ENCODE assay signal across 18 cellular contexts in the genomic region with DNA sequence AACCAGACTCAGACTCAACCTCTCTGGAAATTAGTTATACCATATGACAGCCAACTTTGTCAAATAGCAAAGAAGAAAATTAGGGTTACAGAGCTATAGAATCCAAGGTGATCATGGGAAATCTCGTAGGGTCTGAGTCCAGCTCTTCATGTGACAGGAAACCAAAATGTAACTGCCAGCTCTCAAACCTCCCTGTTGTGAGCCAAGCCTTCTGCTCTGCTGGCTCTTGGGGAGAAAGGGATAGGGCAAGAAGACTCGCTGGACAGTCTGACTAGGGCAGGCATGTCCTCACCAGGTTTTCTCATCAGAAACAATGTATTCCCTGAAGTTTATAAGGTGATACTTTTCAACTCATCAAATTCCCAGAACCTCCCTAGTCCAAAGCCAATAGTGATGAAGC.
DNase-seq lines count a peak whose midpoint lies in the region; ATAC-seq lines count a peak whose summit lies in the region.
"Had no signal": no experiment of that assay in that cellular context is flagged by ENCODE, and none has a peak within 500 bp of the region (broad histone marks: within the 10 kb centered on the region; RNA-seq: fewer than 3 reads in every experiment).

No MANE protein-coding gene starts in this region.

- H3K4me1 Mint-ChIP-seq in activated naive CD4-positive, alpha-beta T cell treated with anti-CD3 and anti-CD28 coated beads, Interleukin-2, amount 50 U/mL, for 24 hours = peaks cover 87% of the 10 kb centered on the region
- H3K4me1 Mint-ChIP-seq in T-helper 17 cell = peaks cover 30% of the 10 kb centered on the region

- no peak overlapping the region for H3K4me3 Mint-ChIP-seq in activated naive CD4-positive, alpha-beta T cell treated with anti-CD3 and anti-CD28 coated beads, Interleukin-2, amount 50 U/mL, for 24 hours
- no peak overlapping the region for H3K4me3 Mint-ChIP-seq in T-helper 17 cell
- H3K4me3 Mint-ChIP-seq: B cell; CD4-positive, alpha-beta T cell; CD8-positive, alpha-beta T cell had no signal

- H3K27ac Mint-ChIP-seq in activated naive CD4-positive, alpha-beta T cell treated with anti-CD3 and anti-CD28 coated beads, Interleukin-2, amount 50 U/mL, for 24 hours = peak overlapping the region; percentile 19
- H3K27ac Mint-ChIP-seq in T-helper 17 cell = peak overlapping the region; percentile 89
- H3K27ac Mint-ChIP-seq: B cell; CD8-positive, alpha-beta T cell had no signal

- ATAC-seq in T-helper 17 cell = no peak
- no peak for ATAC-seq in HG02763 (IDR thresholded peaks at IDR 0.05; ENCODE audit: unreplicated experiment)
- no peak for ATAC-seq in GM18511 (IDR thresholded peaks at IDR 0.05; ENCODE audit: unreplicated experiment)
- ATAC-seq in GM18909 (IDR thresholded peaks at IDR 0.05; ENCODE audit: poor library complexity, unreplicated experiment) = no peak
- ATAC-seq: A549; CD8-positive, alpha-beta T cell had no signal

- no peaks in the 10 kb centered on the region for H3K9me3 Mint-ChIP-seq in activated naive CD4-positive, alpha-beta T cell treated with anti-CD3 and anti-CD28 coated beads, Interleukin-2, amount 50 U/mL, for 24 hours
- H3K9me3 Mint-ChIP-seq: CD4-positive, alpha-beta T cell; CD8-positive, alpha-beta T cell had no signal

- no peaks in the 10 kb centered on the region for H3K9me3 ChIP-seq in T-helper 17 cell (ENCODE audit: control insufficient read depth, low read length, poor library complexity, severe bottlenecking)
- H3K9me3 ChIP-seq: A549, Caco-2 had no signal

- no peaks in the 10 kb centered on the region for H3K27me3 Mint-ChIP-seq in activated naive CD4-positive, alpha-beta T cell treated with anti-CD3 and anti-CD28 coated beads, Interleukin-2, amount 50 U/mL, for 24 hours
- H3K27me3 Mint-ChIP-seq in T-helper 17 cell = no peaks in the 10 kb centered on the region
- H3K27me3 Mint-ChIP-seq: CD4-positive, alpha-beta T cell had no signal

- no peaks in the 10 kb centered on the region for H3K36me3 Mint-ChIP-seq in activated naive CD4-positive, alpha-beta T cell treated with anti-CD3 and anti-CD28 coated beads, Interleukin-2, amount 50 U/mL, for 24 hours
- H3K36me3 Mint-ChIP-seq in T-helper 17 cell (ENCODE audit: low read depth) = no peaks in the 10 kb centered on the region
- H3K36me3 Mint-ChIP-seq: CD8-positive, alpha-beta T cell had no signal

- no peak for DNase-seq in activated naive CD4-positive, alpha-beta T cell (lab: John Stamatoyannopoulos, UW)
- DNase-seq in T-helper 17 cell (no peak), cerebellar cortex (ENCODE audit: low spot score) (peak; percentile 68), mesenteric fat pad (ENCODE audit: low spot score) (peak; percentile 20)
- DNase-seq: AML-193; Caco-2; Calu3; CD4-positive, alpha-beta T cell; CD8-positive, alpha-beta T cell; DMS79 treated with DMSO at 0.1 percent for 48 hours; EL; GF-D8 had no signal

Comparison
In these comparisons a context has a peak if more than half of its experiments do, and no peak if none do; other contexts are left out.
1. DNase-seq: peak in cerebellar cortex (single experiment) and mesenteric fat pad (single experiment); none in activated naive CD4-positive, alpha-beta T cell (0 of 4) and T-helper 17 cell (0 of 3).